In the genomic region with DNA sequence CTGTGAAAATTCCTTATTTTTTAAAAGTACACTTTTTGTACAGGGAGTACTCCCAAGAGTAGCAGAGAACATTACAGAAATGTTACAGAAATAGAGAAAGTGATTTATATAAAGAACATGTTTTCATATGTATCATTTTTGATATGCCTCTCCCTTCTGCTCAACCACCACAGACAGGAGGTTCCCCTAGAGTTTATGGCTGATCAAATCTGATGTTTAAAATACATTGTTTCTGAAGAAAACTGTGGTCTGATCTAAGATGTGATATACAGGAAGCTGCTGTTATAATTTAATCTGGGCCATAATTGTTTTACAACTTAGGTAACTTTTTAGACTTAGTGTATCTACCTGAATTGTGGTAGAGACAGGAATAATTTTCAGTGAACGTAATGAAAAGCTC, we compare ENCODE assay signal across 21 cellular contexts. TPM values are rescaled to one million over a fixed set of nuclear protein-coding genes. Genes with fewer than 3 reads are reported as not detected.
A peak's percentile ranks its signal among the peaks of the same experiment; 100 is the strongest.
DNase-seq lines count a peak whose midpoint lies in the region; ATAC-seq and TF ChIP-seq lines count a peak whose summit lies in the region.
"Had no signal": no experiment of that assay in that cellular context is flagged by ENCODE, and none has a peak within 500 bp of the region (broad histone marks: within the 10 kb centered on the region; RNA-seq: fewer than 3 reads in every experiment).

No MANE protein-coding gene starts in this region.

- H3K27ac ChIP-seq in CD4-positive, alpha-beta T cell (ENCODE audit: low read depth, low read length) = no peak overlapping the region
- H3K27ac ChIP-seq in dorsolateral prefrontal cortex (peak overlapping the region in 32 of 59 donors; percentile 0 to 81 (median 61)), heart right ventricle (peak overlapping the region in 1 of 10 donors; percentile 9)
- H3K27ac ChIP-seq: tibial nerve had no signal

- 97 to 99% methylated on average over 1 of the region's 1 CpG for WGBS in heart right ventricle, 2 donors

- H3K27me3 Mint-ChIP-seq in CD4-positive, alpha-beta T cell = no peaks in the 10 kb centered on the region
- H3K27me3 Mint-ChIP-seq in activated CD4-positive, alpha-beta memory T cell treated with anti-CD3 and anti-CD28 coated beads, Interleukin-2, amount 10 ng/mL, durations not matched to agents 7 days and 5 days = no peaks in the 10 kb centered on the region
- H3K27me3 Mint-ChIP-seq: stimulated activated naive B cell treated with anti-CD40 and anti-IgM and Interleukin-4, amounts not matched to agents 10 μg/mL and 1 μg/mL and 100 μg/mL, for 72 hours had no signal

- H3K4me3 ChIP-seq in dorsolateral prefrontal cortex (no peak overlapping the region), heart right ventricle (no peak overlapping the region)
- H3K4me3 ChIP-seq: GM23338, tibial nerve had no signal

- DNase-seq in CD1c-positive myeloid dendritic cell (ENCODE audit: extremely low spot score) = peak; percentile 29
- DNase-seq in CD4-positive, alpha-beta T cell = no peak
- DNase-seq in activated CD4-positive, alpha-beta memory T cell treated with anti-CD3 and anti-CD28 coated beads, Interleukin-2, amount 10 ng/mL, durations not matched to agents 7 days and 5 days = no peak
- no peak for DNase-seq in dorsolateral prefrontal cortex
- DNase-seq in OCI-M1 (lab: John Stamatoyannopoulos, UW) = no peak
- DNase-seq in heart right ventricle = no peak
- DNase-seq in GM19238 (ENCODE audit: insufficient read length, low spot score) = no peak
- DNase-seq: activated CD4-positive, alpha-beta T cell treated with anti-CD3 and anti-CD28 coated beads for 48 hours; COR-L47; DMS79 treated with DMSO at 0.1 percent for 48 hours; heart left ventricle; left colon; NCI-H2029 treated with DMSO at 0.1 percent for 48 hours; NCI-H345; NCI-H774; PC-3; SHP77 treated with DMSO at 0.1 percent for 48 hours; stimulated activated naive B cell treated with anti-CD40 and anti-IgM and Interleukin-4, amounts not matched to agents 10 μg/mL and 1 μg/mL and 100 μg/mL, for 72 hours had no signal

- CTCF ChIA-PET in CD4-positive, alpha-beta T cell (lab: Charles Lee) = interaction anchor here (1.3 to 1.7 kb wide), 2 partner anchors 9 to 62 kb away, joined by 3 to 4 read pairs; no protein-coding TSS in a partner anchor
- CTCF ChIA-PET in activated CD4-positive, alpha-beta memory T cell treated with anti-CD3 and anti-CD28 coated beads, Interleukin-2, amount 10 ng/mL, durations not matched to agents 7 days and 5 days (lab: Charles Lee) = interaction anchor here (0.8 to 3.3 kb wide), 2 partner anchors 42 to 62 kb away, joined by 3 to 18 read pairs; no protein-coding TSS in a partner anchor

- no peak for TF ChIP-seq CTCF in CD4-positive, alpha-beta T cell (IDR thresholded peaks at IDR 0.05)
- TF ChIP-seq CTCF in dorsolateral prefrontal cortex (IDR thresholded peaks at IDR 0.05 in 54 of 56, conservative IDR thresholded peaks at IDR 0.05 in 2 of 56; ENCODE audit: low read depth in 1 of 56, partially characterized antibody in 56 of 56) (no peak), heart right ventricle (IDR thresholded peaks at IDR 0.05) (no peak)

- H3K27ac Mint-ChIP-seq in CD4-positive, alpha-beta T cell = peak overlapping the region; percentile 83
- peak overlapping the region; percentile 94 for H3K27ac Mint-ChIP-seq in activated CD4-positive, alpha-beta memory T cell treated with anti-CD3 and anti-CD28 coated beads, Interleukin-2, amount 10 ng/mL, durations not matched to agents 7 days and 5 days
- H3K27ac Mint-ChIP-seq: GM23338, memory B cell had no signal

- peaks cover 0 to under 1% (median 0%) of the 10 kb centered on the region in 9 donors for H3K4me1 ChIP-seq in heart right ventricle

- no peak for ATAC-seq in CD4-positive, alpha-beta T cell (ENCODE audit: poor library complexity)
- no peak for ATAC-seq in heart right ventricle
- ATAC-seq: GM23338, left colon, PC-3 had no signal

- no peaks in the 10 kb centered on the region for H3K27me3 ChIP-seq in CD4-positive, alpha-beta T cell (ENCODE audit: control insufficient read depth, insufficient read depth, low read length)
- H3K27me3 ChIP-seq in dorsolateral prefrontal cortex (no peaks in the 10 kb centered on the region), heart right ventricle (peaks cover 0 to 4% (median 0%) of the 10 kb centered on the region in 7 donors)
- H3K27me3 ChIP-seq: heart left ventricle, tibial nerve had no signal

- H3K9me3 ChIP-seq in CD4-positive, alpha-beta T cell (ENCODE audit: control insufficient read depth, low read length) = no peaks in the 10 kb centered on the region
- no peaks in the 10 kb centered on the region for H3K9me3 ChIP-seq in heart right ventricle
- H3K9me3 ChIP-seq: heart left ventricle, tibial nerve had no signal

- intact Hi-C loops in CD4-positive, alpha-beta T cell (cut with DNase I, micrococcal nuclease) = loop anchor here in 1 of 2 experiments (5.0 to 10.0 kb wide), 2 partner anchors 39 to 49 kb away; a partner anchor contains a TSS
- intact Hi-C loops in dorsolateral prefrontal cortex (cut with DNase I) (no loop called here), heart right ventricle (cut with DNase I) (no loop called here)

- H3K36me3 ChIP-seq in heart right ventricle = no peaks in the 10 kb centered on the region
- H3K36me3 ChIP-seq: heart left ventricle, tibial nerve had no signal

- H3K36me3 Mint-ChIP-seq in CD4-positive, alpha-beta T cell (ENCODE audit: low read depth) = peaks cover 64% of the 10 kb centered on the region
- peaks cover 60% of the 10 kb centered on the region for H3K36me3 Mint-ChIP-seq in activated CD4-positive, alpha-beta memory T cell treated with anti-CD3 and anti-CD28 coated beads, Interleukin-2, amount 10 ng/mL, durations not matched to agents 7 days and 5 days (ENCODE audit: low read depth)
- H3K36me3 Mint-ChIP-seq: memory B cell had no signal

- POLR2A ChIA-PET in CD4-positive, alpha-beta T cell (lab: Charles Lee) = interaction anchor here (0.7 to 3.6 kb wide), 7 partner anchors 10 to 52 kb away, joined by 3 to 21 read pairs (median 5); a partner anchor contains a TSS
- POLR2A ChIA-PET in activated CD4-positive, alpha-beta memory T cell treated with anti-CD3 and anti-CD28 coated beads, Interleukin-2, amount 10 ng/mL, durations not matched to agents 7 days and 5 days (lab: Charles Lee) = interaction anchor here (1.2 to 5.9 kb wide), 13 partner anchors 9 to 563 kb away, joined by 3 to 84 read pairs (median 15); a partner anchor contains a TSS

- H3K4me1 Mint-ChIP-seq in CD4-positive, alpha-beta T cell (ENCODE audit: low read depth) = peaks cover 57% of the 10 kb centered on the region
- peaks cover 78% of the 10 kb centered on the region for H3K4me1 Mint-ChIP-seq in activated CD4-positive, alpha-beta memory T cell treated with anti-CD3 and anti-CD28 coated beads, Interleukin-2, amount 10 ng/mL, durations not matched to agents 7 days and 5 days
- H3K4me1 Mint-ChIP-seq: GM23338 had no signal

- H3K9me3 Mint-ChIP-seq in CD4-positive, alpha-beta T cell = no peaks in the 10 kb centered on the region
- H3K9me3 Mint-ChIP-seq in activated CD4-positive, alpha-beta memory T cell treated with anti-CD3 and anti-CD28 coated beads, Interleukin-2, amount 10 ng/mL, durations not matched to agents 7 days and 5 days = no peaks in the 10 kb centered on the region
- H3K9me3 Mint-ChIP-seq: GM23338; memory B cell; stimulated activated naive B cell treated with anti-CD40 and anti-IgM and Interleukin-4, amounts not matched to agents 10 μg/mL and 1 μg/mL and 100 μg/mL, for 72 hours had no signal

- H3K4me3 Mint-ChIP-seq in CD4-positive, alpha-beta T cell = peak overlapping the region; percentile 39
- H3K4me3 Mint-ChIP-seq in activated CD4-positive, alpha-beta memory T cell treated with anti-CD3 and anti-CD28 coated beads, Interleukin-2, amount 10 ng/mL, durations not matched to agents 7 days and 5 days = no peak overlapping the region
- H3K4me3 Mint-ChIP-seq: GM23338 had no signal

RNA-seq across cellular contexts. Expression of a gene that starts 37.0 kb away (rescaled TPM):
- 10 to 100 TPM; 77.1 to 83.0 TPM for total RNA-seq in CD4-positive, alpha-beta T cell
- total RNA-seq in activated CD4-positive, alpha-beta memory T cell treated with anti-CD3 and anti-CD28 coated beads, Interleukin-2, amount 10 ng/mL, durations not matched to agents 7 days and 5 days = 100 to 1,000 TPM; 122 to 124 TPM
- total RNA-seq in dorsolateral prefrontal cortex (10 to 100 TPM in 119 of 120 experiments, 1 to 10 TPM in 1; 8.5 to 69.1 (median 36.3) TPM), heart right ventricle (1 to 10 TPM in 8 of 10 donors, under 1 TPM in 2; 0.52 to 9.4 (median 2.2) TPM)
- 1 to 10 TPM in 1 of 2 donors, under 1 TPM in 1; 0.52 to 2.2 TPM for polyA plus RNA-seq in heart right ventricle
